Comparison of ENCODE assay signal across 8 cellular contexts in genomic region chr19:1094978-1095701, GRCh38. TPM values are rescaled to one million over a fixed set of nuclear protein-coding genes. Genes with fewer than 3 reads are reported as not detected.
DNase-seq lines count a peak whose midpoint lies in the region; ATAC-seq, FAIRE-seq and TF ChIP-seq lines count a peak whose summit lies in the region.

POLR2E (minus strand) TSS chr19:1095375; CDS start chr19:1095315, 60 bp downstream.

- H3K27ac ChIP-seq in pancreas (peak within 1 kb of the TSS in 2 of 4 donors; percentile 15 to 22), tibial artery (peak within 1 kb of the TSS; percentile 78 to 79)

- TF ChIP-seq CTCF in GM10248 (IDR thresholded peaks at IDR 0.05; ENCODE audit: control extremely low read depth, extremely low read depth, low read depth, missing control alignments), result no peak
- no peak for TF ChIP-seq CTCF in pancreas (IDR thresholded peaks at IDR 0.05)
- TF ChIP-seq CTCF in tibial artery (IDR thresholded peaks at IDR 0.05), result no peak

- CTCF ChIA-PET in GM10248 (lab: Yijun Ruan, JAX), result interaction anchor here (1.0 to 2.1 kb wide), 3 partner anchors 9 to 149 kb away, joined by 3 to 10 read pairs (median 4); partner anchors contain the start of gene GPX4

- H3K4me1 ChIP-seq in pancreas (peaks cover 0 to 12% (median 0%) of the 10 kb centered on the region in 3 donors), tibial artery (peaks cover 0 to 51% (median 42%) of the 10 kb centered on the region in 4 donors)

- ATAC-seq in HG02623 (IDR thresholded peaks at IDR 0.05; ENCODE audit: unreplicated experiment) (peak; percentile 83), Right ventricle myocardium inferior (peak; percentile 96), pancreas (peak; percentile 96 to 98 (median 98))

- peaks cover 0 to 15% (median 7%) of the 10 kb centered on the region in 3 donors for H3K36me3 ChIP-seq in pancreas
- H3K36me3 ChIP-seq in tibial artery, result peaks cover 20 to 36% (median 27%) of the 10 kb centered on the region in 3 donors

- POLR2A ChIA-PET in GM10248 (lab: Yijun Ruan, JAX), result interaction anchor here (1.4 kb wide), 1 partner anchor 20 kb away, joined by 5 read pairs; no protein-coding TSS in a partner anchor

- no peaks in the 10 kb centered on the region for H3K27me3 ChIP-seq in pancreas
- H3K27me3 ChIP-seq in tibial artery, result no peaks in the 10 kb centered on the region

- H3K4me3 ChIP-seq in pancreas (peak within 1 kb of the TSS; percentile 59 to 96 (median 87)), tibial artery (peak within 1 kb of the TSS; percentile 78 to 83)

- H3K9me3 ChIP-seq in pancreas (no peaks in the 10 kb centered on the region), tibial artery (peaks cover 0 to 6% (median 0%) of the 10 kb centered on the region in 3 donors)

- WGBS in pancreas, 2 donors, result 0% methylated on average over 77 to 81 of the region's 81 CpGs

- intact Hi-C loops in Right ventricle myocardium inferior (cut with DNase I), result loop anchor here (5.0 kb wide), 1 partner anchor 53 kb away; the partner anchor contains the start of gene ABCA7
- intact Hi-C loops in pancreas (cut with DNase I), result no loop called here
- intact Hi-C loops in tibial artery (cut with DNase I; ENCODE audit: low total_unique reads), result loop anchor here (5.0 kb wide), 1 partner anchor 53 kb away; the partner anchor contains the start of gene ABCA7

- peak; percentile 96 for DNase-seq in GM10248 (ENCODE audit: extremely low spot score)
- peak; percentile 95 for DNase-seq in NCI-H1105 treated with DMSO at 0.1 percent for 48 hours (lab: John Stamatoyannopoulos, UW)
- DNase-seq in SW 1271 (lab: John Stamatoyannopoulos, UW), result peak; percentile 89 to 95
- DNase-seq in activated naive CD8-positive, alpha-beta T cell treated with anti-CD3 and anti-CD28 coated beads, Interleukin-2, amount 50 U/mL, for 16 hours (ENCODE audit: low read depth, low spot score), result peak; percentile 90
- peak; percentile 100 for DNase-seq in Right ventricle myocardium inferior (ENCODE audit: missing footprints)
- DNase-seq in pancreas, result peak; percentile 97 to 100 (median 98)
- DNase-seq in tibial artery, result peak; percentile 99

- FAIRE-seq in pancreas (lab: Jason Lieb, UNC), result peak; percentile 85

RNA-seq across cellular contexts. Expression of gene POLR2E, which starts in this region (rescaled TPM):
- total RNA-seq in Right ventricle myocardium inferior (142 TPM), pancreas (10 to 100 TPM; 40.0 to 66.5 (median 58.6) TPM)
- 10 to 100 TPM; 62.5 to 69.4 TPM for polyA plus RNA-seq in pancreas

Comparison
In these comparisons a context has a peak if more than half of its experiments do, and no peak if none do; other contexts are left out.
1. intact Hi-C loops: an anchor here in Right ventricle myocardium inferior (5.0 kb wide) and tibial artery (5.0 kb wide); none called in pancreas.